8 cellular contexts compared by ENCODE assay signal in genomic region chr10:62264702-62265436, GRCh38. TPM values are rescaled to one million over a fixed set of nuclear protein-coding genes. Genes with fewer than 3 reads are reported as not detected.
A peak's percentile ranks its signal among the peaks of the same experiment; 100 is the strongest.
DNase-seq lines count a peak whose midpoint lies in the region; ATAC-seq and TF ChIP-seq lines count a peak whose summit lies in the region.

No MANE protein-coding gene starts in this region.

- intact Hi-C loops in A673 (cut with micrococcal nuclease; ENCODE audit: unreplicated experiment): loop anchor here (5.0 to 10.0 kb wide), 2 partner anchors 157 to 550 kb away; partner anchors contain the start of gene EGR2

- H3K4me3 ChIP-seq in A673 (ENCODE audit: low read depth, low read length, poor library complexity, severe bottlenecking) (no peak overlapping the region), GM06990 (replicated peaks; ENCODE audit: low read depth, low read length) (no peak overlapping the region)

- H3K27me3 Mint-ChIP-seq in T-helper 17 cell: peaks cover 11% of the 10 kb centered on the region

- no peak overlapping the region for H3K4me3 Mint-ChIP-seq in T-helper 17 cell

- H3K4me1 ChIP-seq in A673 (ENCODE audit: insufficient read depth, low read length, poor library complexity, severe bottlenecking) (peaks cover 37% of the 10 kb centered on the region), foreskin keratinocyte (no peaks in the 10 kb centered on the region)

- CTCF ChIA-PET in A673 (lab: Charles Lee): interaction anchor here (0.5 to 1.2 kb wide), 3 partner anchors 31 to 892 kb away, joined by 3 to 6 read pairs (median 5); no protein-coding TSS in a partner anchor

- no peaks in the 10 kb centered on the region for H3K9me3 ChIP-seq in A673 (ENCODE audit: low read depth, low read length, poor library complexity, severe bottlenecking)
- no peaks in the 10 kb centered on the region for H3K9me3 ChIP-seq in T-helper 17 cell (ENCODE audit: control insufficient read depth, low read length, poor library complexity, severe bottlenecking)

- H3K27me3 ChIP-seq in A673 (replicated peaks; ENCODE audit: insufficient read depth, low read depth, low read length, poor library complexity) (no peaks in the 10 kb centered on the region), GM06990 (replicated peaks; ENCODE audit: control insufficient read depth, insufficient read depth, low read length) (peaks cover 5% of the 10 kb centered on the region), foreskin keratinocyte (no peaks in the 10 kb centered on the region)

- peaks cover 11% of the 10 kb centered on the region for H3K4me1 Mint-ChIP-seq in T-helper 17 cell

- DNase-seq in A673 (ENCODE audit: low spot score) (peak; percentile 77), GM06990 (ENCODE audit: extremely low read depth, insufficient read length) (no peak), foreskin keratinocyte (peak; percentile 74 to 88), pulmonary artery endothelial cell (ENCODE audit: low read depth, low spot score) (peak; percentile 40), T-helper 17 cell (no peak)
- no peak for DNase-seq in stimulated activated CD4-positive, alpha-beta T cell treated with anti-CD3 and anti-CD28 coated beads, Interleukin-4, amount 100 ng/mL, for 4 hours

- no peak overlapping the region for H3K27ac Mint-ChIP-seq in T-helper 17 cell

- peak; percentile 59 for ATAC-seq in HG03565 (IDR thresholded peaks at IDR 0.05; ENCODE audit: unreplicated experiment)
- ATAC-seq in SK-N-SH treated with all-trans-retinoic acid at 6 μM for 48 hours: peak; percentile 73
- peak; percentile 58 for ATAC-seq in foreskin keratinocyte
- no peak for ATAC-seq in T-helper 17 cell

- no peak overlapping the region for H3K27ac ChIP-seq in A673 (ENCODE audit: low read depth, low read length, poor library complexity, severe bottlenecking)
- H3K27ac ChIP-seq in foreskin keratinocyte: peak overlapping the region; percentile 16

- H3K36me3 ChIP-seq in A673 (ENCODE audit: insufficient read depth, low read length, poor library complexity, severe bottlenecking) (peaks cover 28% of the 10 kb centered on the region), GM06990 (ENCODE audit: control insufficient read depth, insufficient read depth, low read length) (no peaks in the 10 kb centered on the region)

- TF ChIP-seq CTCF in A673 (conservative IDR thresholded peaks at IDR 0.05; ENCODE audit: low read depth, low read length) (peak; percentile 80), GM06990 (IDR thresholded peaks at IDR 0.05; ENCODE audit: insufficient read depth, low read length, poor library complexity, severe bottlenecking) (peak; percentile 62), foreskin keratinocyte (conservative IDR thresholded peaks at IDR 0.05) (peak; percentile 83)

- POLR2A ChIA-PET in A673 (lab: Charles Lee; ENCODE audit: low non-redundant PET): interaction anchor here (0.5 to 0.7 kb wide), 4 partner anchors 21 to 654 kb away, joined by 3 to 5 read pairs (median 4); no protein-coding TSS in a partner anchor

- no TSS peak for BruUV-seq in A673 (replicated peaks; lab: Mats Ljungman, UMichigan)

- H3K36me3 Mint-ChIP-seq in T-helper 17 cell (ENCODE audit: low read depth): no peaks in the 10 kb centered on the region

TF ChIP-seq in SK-N-SH treated with all-trans-retinoic acid at 6 μM for 48 hours, 23 proteins besides CTCF, POLR2A, EP300 and RAD21:
- TF ChIP-seq TOX (CRISPR knock-in tag; IDR thresholded peaks at IDR 0.05; ENCODE audit: borderline replicate concordance) (no peak), CSDC2 (CRISPR knock-in tag; IDR thresholded peaks at IDR 0.05) (no peak), ISL1 (CRISPR knock-in tag; IDR thresholded peaks at IDR 0.05) (no peak), RARB (CRISPR knock-in tag; IDR thresholded peaks at IDR 0.05) (no peak), ZNF565 (CRISPR knock-in tag; conservative IDR thresholded peaks at IDR 0.05; ENCODE audit: low read depth) (no peak), PPARA (CRISPR knock-in tag; IDR thresholded peaks at IDR 0.05; ENCODE audit: borderline replicate concordance) (no peak), OSR1 (CRISPR knock-in tag; IDR thresholded peaks at IDR 0.05) (no peak), PATZ1 (CRISPR knock-in tag; IDR thresholded peaks at IDR 0.05; ENCODE audit: borderline replicate concordance) (no peak), SNAI2 (CRISPR knock-in tag; IDR thresholded peaks at IDR 0.05) (no peak), ESRRG (CRISPR knock-in tag; IDR thresholded peaks at IDR 0.05) (no peak), ZC3H10 (CRISPR knock-in tag; IDR thresholded peaks at IDR 0.05) (no peak), TSHZ2 (CRISPR knock-in tag; IDR thresholded peaks at IDR 0.05) (no peak), POU6F1 (CRISPR knock-in tag; IDR thresholded peaks at IDR 0.05; ENCODE audit: borderline replicate concordance, low read depth) (no peak), ZFP3 (CRISPR knock-in tag; IDR thresholded peaks at IDR 0.05) (no peak), ZNF70 (CRISPR knock-in tag; IDR thresholded peaks at IDR 0.05) (no peak), ZFP30 (CRISPR knock-in tag; IDR thresholded peaks at IDR 0.05) (no peak), ZNF8 (CRISPR knock-in tag; IDR thresholded peaks at IDR 0.05) (no peak), ARNTL (CRISPR knock-in tag; IDR thresholded peaks at IDR 0.05; ENCODE audit: borderline replicate concordance, low read depth) (no peak)
TF ChIP-seq in SK-N-SH treated with all-trans-retinoic acid at 6 μM for 48 hours: peak in this region for 0.

RNA-seq across cellular contexts. Expression of gene RTKN2, which starts 3.8 kb away (rescaled TPM):
- total RNA-seq in A673 (2021): 21.9 and 22.3 TPM in 2 replicates
- 1.8 and 2.6 TPM in 2 replicates for total RNA-seq in foreskin keratinocyte
- polyA plus RNA-seq in foreskin keratinocyte: 1.1 and 1.3 TPM in 2 replicates
- total RNA-seq in pulmonary artery endothelial cell: 0.49 and 0.92 TPM in 2 replicates
- 1 to 10 TPM; 3.8 to 8.1 TPM for total RNA-seq in T-helper 17 cell

Comparison
In these comparisons a context has a peak if more than half of its experiments do, and no peak if none do; other contexts are left out.
1. DNase-seq: peak in A673 (single experiment), foreskin keratinocyte (2 of 2) and pulmonary artery endothelial cell (single experiment); none in GM06990 (single experiment), stimulated activated CD4-positive, alpha-beta T cell treated with anti-CD3 and anti-CD28 coated beads, Interleukin-4, amount 100 ng/mL, for 4 hours (0 of 2) and T-helper 17 cell (0 of 3).
2. Peak in every context shown above with its lines, with median percentiles within 50 percentile points of each other: CTCF ChIP-seq.